In the genomic region with DNA sequence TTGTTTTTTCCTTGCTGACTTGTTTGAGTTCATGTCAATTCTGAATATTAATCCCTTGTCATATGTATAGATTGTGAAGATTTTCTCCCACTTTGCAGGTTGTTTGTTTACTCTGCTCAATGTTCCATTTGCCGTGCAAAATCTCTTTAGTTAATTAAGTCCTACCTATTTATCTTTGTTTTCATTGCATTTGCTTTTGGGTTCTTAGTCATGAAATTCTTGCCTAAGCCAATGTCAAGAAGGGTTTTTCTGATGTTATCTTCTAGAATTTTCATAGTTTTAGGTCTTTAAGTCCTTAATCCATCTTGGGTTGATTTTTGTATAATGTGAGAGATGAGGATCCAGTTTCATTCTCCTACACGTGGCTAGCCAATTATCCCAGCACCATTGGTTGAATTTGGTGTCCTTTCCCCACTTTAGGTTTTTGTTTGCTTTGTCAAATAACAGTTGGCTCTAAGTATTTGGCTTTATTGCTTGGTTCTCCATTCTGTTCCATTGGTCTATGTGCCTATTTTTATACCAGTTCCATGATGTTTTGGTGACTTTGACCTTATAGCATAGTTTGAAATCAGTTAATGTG, we compare ENCODE assay signal across 25 cellular contexts.
A peak's percentile ranks its signal among the peaks of the same experiment; 100 is the strongest.
DNase-seq lines count a peak whose midpoint lies in the region; FAIRE-seq lines count a peak whose summit lies in the region.
"Had no signal": no experiment of that assay in that cellular context is flagged by ENCODE, and none has a peak within 500 bp of the region (broad histone marks: within the 10 kb centered on the region; RNA-seq: fewer than 3 reads in every experiment).

No MANE protein-coding gene starts in this region.

- DNase-seq in activated CD8-positive, alpha-beta memory T cell treated with anti-CD3 and anti-CD28 coated beads, Interleukin-2, amount 50 U/mL, for 4 hours, result no peak
- DNase-seq: 8988T; ACHN; AML-193; BE2C; C1 segment of cervical spinal cord; Caco-2; Calu3; CD4-positive, alpha-beta memory T cell; CD4-positive, alpha-beta T cell; CD4-positive, CD25-positive, alpha-beta regulatory T cell; CD8-positive, alpha-beta memory T cell; CD8-positive, alpha-beta T cell; COR-L47; DMS 273 treated with DMSO at 0.1 percent for 48 hours; DMS153; DMS53; DMS79; DMS79 treated with DMSO at 0.1 percent for 48 hours; DND-41; EL had no signal

- FAIRE-seq in islet of Langerhans (lab: Jason Lieb, UNC), result peak; percentile 27
- FAIRE-seq: A204.1, A549, D721Med had no signal
